8 cellular contexts compared by ENCODE assay signal in genomic region chr1:31745071-31745897, GRCh38. TPM values are rescaled to one million over a fixed set of nuclear protein-coding genes. Genes with fewer than 3 reads are reported as not detected.
A peak's percentile ranks its signal among the peaks of the same experiment; 100 is the strongest.
DNase-seq lines count a peak whose midpoint lies in the region; ATAC-seq and TF ChIP-seq lines count a peak whose summit lies in the region.

No MANE protein-coding gene starts in this region.

- H3K4me1 ChIP-seq in cardiac muscle cell (ENCODE audit: low read depth) (peaks cover 58% of the 10 kb centered on the region), psoas muscle (no peaks in the 10 kb centered on the region)

- H3K36me3 ChIP-seq in cardiac muscle cell (no peaks in the 10 kb centered on the region), psoas muscle (ENCODE audit: insufficient read depth in 1 of 2, low read depth in 1 of 2) (no peaks in the 10 kb centered on the region)

- H3K9me3 ChIP-seq in cardiac muscle cell (ENCODE audit: low read depth) (no peaks in the 10 kb centered on the region), psoas muscle (no peaks in the 10 kb centered on the region)

- H3K27me3 Mint-ChIP-seq in Calu3 (ENCODE audit: unreplicated experiment) = peaks cover 65% of the 10 kb centered on the region
- no peaks in the 10 kb centered on the region for H3K27me3 Mint-ChIP-seq in activated naive CD8-positive, alpha-beta T cell treated with anti-CD3 and anti-CD28 coated beads, Interleukin-2, amount 50 U/mL, for 24 hours

- 52 to 59% (median 57%) methylated on average over 4 of the region's 4 CpGs for WGBS in psoas muscle, 3 donors

- H3K4me1 Mint-ChIP-seq in Calu3 (ENCODE audit: low read depth, unreplicated experiment) = peaks cover 18% of the 10 kb centered on the region
- H3K4me1 Mint-ChIP-seq in activated naive CD8-positive, alpha-beta T cell treated with anti-CD3 and anti-CD28 coated beads, Interleukin-2, amount 50 U/mL, for 24 hours = peaks cover 13% of the 10 kb centered on the region

- no peak overlapping the region for H3K27ac Mint-ChIP-seq in Calu3 (ENCODE audit: unreplicated experiment)
- H3K27ac Mint-ChIP-seq in activated naive CD8-positive, alpha-beta T cell treated with anti-CD3 and anti-CD28 coated beads, Interleukin-2, amount 50 U/mL, for 24 hours = no peak overlapping the region

- no peak overlapping the region for H3K4me3 Mint-ChIP-seq in Calu3 (ENCODE audit: low read depth, unreplicated experiment)
- no peak overlapping the region for H3K4me3 Mint-ChIP-seq in activated naive CD8-positive, alpha-beta T cell treated with anti-CD3 and anti-CD28 coated beads, Interleukin-2, amount 50 U/mL, for 24 hours

- peak; percentile 73 for ATAC-seq in activated naive CD8-positive, alpha-beta T cell treated with anti-CD3 and anti-CD28 coated beads, Interleukin-2, amount 50 U/mL, for 24 hours
- ATAC-seq in psoas muscle = peak; percentile 80 to 89 (median 84)
- ATAC-seq in GM18858 (IDR thresholded peaks at IDR 0.05; ENCODE audit: unreplicated experiment) = no peak

- no peak overlapping the region for H3K27ac ChIP-seq in HL-60 (replicated peaks)
- peak overlapping the region; percentile 85 for H3K27ac ChIP-seq in cardiac muscle cell
- no peak overlapping the region for H3K27ac ChIP-seq in psoas muscle

- peak; percentile 84 for DNase-seq in Calu3
- peak in 1 of 2 experiments; percentile 63 for DNase-seq in HL-60 (ENCODE audit: low read depth in 1 of 2, low spot score in 1 of 2)
- peak; percentile 76 to 77 for DNase-seq in SHP77 (lab: John Stamatoyannopoulos, UW)
- DNase-seq in activated naive CD8-positive, alpha-beta T cell treated with anti-CD3 and anti-CD28 coated beads, Interleukin-2, amount 50 U/mL, for 24 hours = peak; percentile 68
- DNase-seq in cardiac muscle cell (ENCODE audit: low read depth in 1 of 2, low spot score in 1 of 2) = peak; percentile 76 to 83
- DNase-seq in psoas muscle = peak; percentile 73 to 78
- no peak for DNase-seq in cortex of kidney (lab: John Stamatoyannopoulos, UW)

- CTCF ChIA-PET in Calu3 (lab: Charles Lee) = interaction anchor here (0.7 to 2.2 kb wide), 14 partner anchors 11 to 219 kb away, joined by 3 to 30 read pairs (median 5); no protein-coding TSS in a partner anchor

- BruUV-seq in Calu3 (replicated peaks; lab: Mats Ljungman, UMichigan) = no TSS peak

- H3K27me3 ChIP-seq in HL-60 (ENCODE audit: insufficient read depth, poor library complexity, severe bottlenecking) (no peaks in the 10 kb centered on the region), cardiac muscle cell (no peaks in the 10 kb centered on the region), psoas muscle (ENCODE audit: insufficient read depth in 3 of 3, low read length in 2 of 3) (no peaks in the 10 kb centered on the region)

- intact Hi-C loops in Calu3 (cut with micrococcal nuclease; ENCODE audit: unreplicated experiment) = loop anchor here (1.0 kb wide), 1 partner anchor 81 kb away; no protein-coding TSS in a partner anchor
- intact Hi-C loops in psoas muscle (cut with DNase I) = no loop called here

- TF ChIP-seq CTCF in Calu3 (IDR thresholded peaks at IDR 0.05; ENCODE audit: unreplicated experiment) (peak; percentile 68), HL-60 (IDR thresholded peaks at IDR 0.05; ENCODE audit: insufficient read depth, low read length) (peak; percentile 54), cardiac muscle cell (IDR thresholded peaks at IDR 0.05; ENCODE audit: low read depth, low read length) (peak; percentile 92), psoas muscle (IDR thresholded peaks at IDR 0.05) (peak; percentile 69)

- no peak overlapping the region for H3K4me3 ChIP-seq in HL-60 (replicated peaks; ENCODE audit: insufficient read depth, low read length)
- no peak overlapping the region for H3K4me3 ChIP-seq in cardiac muscle cell
- no peak overlapping the region for H3K4me3 ChIP-seq in psoas muscle

- H3K9me3 Mint-ChIP-seq in Calu3 (ENCODE audit: low read depth, unreplicated experiment) = no peaks in the 10 kb centered on the region
- no peaks in the 10 kb centered on the region for H3K9me3 Mint-ChIP-seq in activated naive CD8-positive, alpha-beta T cell treated with anti-CD3 and anti-CD28 coated beads, Interleukin-2, amount 50 U/mL, for 24 hours

- no peaks in the 10 kb centered on the region for H3K36me3 Mint-ChIP-seq in Calu3 (ENCODE audit: insufficient read depth, unreplicated experiment)
- H3K36me3 Mint-ChIP-seq in activated naive CD8-positive, alpha-beta T cell treated with anti-CD3 and anti-CD28 coated beads, Interleukin-2, amount 50 U/mL, for 24 hours (ENCODE audit: low read depth) = no peaks in the 10 kb centered on the region

RNA-seq across cellular contexts. Expression of gene ADGRB2, which starts 18.9 kb away (rescaled TPM):
- total RNA-seq in Calu3 (2022) (1.9 and 2.9 TPM in 2 replicates), cardiac muscle cell (203 and 309 TPM in 2 replicates), psoas muscle (1 to 10 TPM in 3 of 4 donors, under 1 TPM in 1; 0.61 to 1.8 (median 1.2) TPM)
- polyA plus RNA-seq in cardiac muscle cell (95.0 and 109 TPM in 2 replicates), psoas muscle (under 1 TPM; 0.44 to 0.73 (median 0.65) TPM)

RNA-seq across cellular contexts. Expression of gene COL16A1, which starts 41.5 kb away (rescaled TPM):
- total RNA-seq in Calu3 (2022) = 3.8 and 9.2 TPM in 2 replicates
- total RNA-seq in cardiac muscle cell = 75.8 and 120 TPM in 2 replicates
- 67.7 and 119 TPM in 2 replicates for polyA plus RNA-seq in cardiac muscle cell
- 10 to 100 TPM in 1 of 4 donors, 1 to 10 TPM in 3; 6.1 to 14.2 (median 8.4) TPM for total RNA-seq in psoas muscle
- polyA plus RNA-seq in psoas muscle = 1 to 10 TPM; 2.9 to 4.1 (median 3.5) TPM

Comparison
In these comparisons a context has a peak if more than half of its experiments do, and no peak if none do; other contexts are left out.
1. RNA of gene ADGRB2, which starts 18.9 kb away (total RNA-seq): 203 to 309 TPM in cardiac muscle cell; 1.9 to 2.9 TPM in Calu3 and 0.61 to 1.8 TPM in psoas muscle; every median in the first group is over 10 times any median in the second.
2. Peak in every context shown above with its lines, with median percentiles within 50 percentile points of each other: CTCF ChIP-seq.